17 cellular contexts compared by ENCODE assay signal in the genomic region with DNA sequence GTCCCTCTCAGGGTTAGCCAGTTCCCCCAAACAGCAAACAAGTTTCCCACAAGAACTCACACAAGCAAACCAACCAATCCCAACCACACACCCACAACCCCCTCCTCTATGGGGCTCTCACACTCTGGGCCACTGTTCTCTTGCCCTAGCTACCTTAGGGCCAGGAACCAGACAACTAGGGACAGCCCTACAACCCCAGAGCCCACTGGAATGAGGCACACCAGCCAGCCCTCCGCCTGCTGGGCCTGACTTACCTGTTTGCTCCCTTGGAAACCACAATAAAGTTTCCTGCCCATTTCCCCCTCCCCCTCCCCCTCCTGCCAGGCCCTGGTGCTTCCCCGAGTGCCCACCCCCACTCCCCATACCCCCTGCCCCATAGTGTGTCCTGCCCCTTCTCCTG.
DNase-seq lines count a peak whose midpoint lies in the region; FAIRE-seq and TF ChIP-seq lines count a peak whose summit lies in the region.
"Had no signal": no experiment of that assay in that cellular context is flagged by ENCODE, and none has a peak within 500 bp of the region (broad histone marks: within the 10 kb centered on the region; RNA-seq: fewer than 3 reads in every experiment).

No MANE protein-coding gene starts in this region.

- H3K4me3 Mint-ChIP-seq in Calu3 (ENCODE audit: low read depth, unreplicated experiment) (no peak overlapping the region), mesothelial cell of epicardium (no peak overlapping the region)
- H3K4me3 Mint-ChIP-seq: CD8-positive, alpha-beta T cell; IgD-negative memory B cell had no signal

- no peak overlapping the region for H4K12ac ChIP-seq in trophoblast cell (ENCODE audit: low read depth, low read length)

- no peaks in the 10 kb centered on the region for H3K27me3 ChIP-seq in trophoblast cell (ENCODE audit: insufficient read depth, low read length)

- FAIRE-seq in RCC 7860 (lab: Jason Lieb, UNC), result no peak
- FAIRE-seq: A204.1, GM12891 had no signal

- H3K14ac ChIP-seq in trophoblast cell (ENCODE audit: low read length), result peak overlapping the region; percentile 63

- H3K36me3 Mint-ChIP-seq in Calu3 (ENCODE audit: insufficient read depth, unreplicated experiment), result peaks cover 8% of the 10 kb centered on the region
- peaks cover 15% of the 10 kb centered on the region for H3K36me3 Mint-ChIP-seq in mesothelial cell of epicardium
- H3K36me3 Mint-ChIP-seq: CD8-positive, alpha-beta T cell; IgD-negative memory B cell had no signal

- peak overlapping the region; percentile 62 for H2BK12ac ChIP-seq in trophoblast cell (ENCODE audit: low read length)

- BruUV-seq in Calu3 (replicated peaks; lab: Mats Ljungman, UMichigan), result no TSS peak

- no peaks in the 10 kb centered on the region for H3K36me3 ChIP-seq in trophoblast cell (ENCODE audit: control insufficient read depth in 1 of 2, insufficient read depth in 2 of 2, low read length in 2 of 2)
- H3K36me3 ChIP-seq: BE2C, HAP-1 had no signal

- no peak overlapping the region for H3K4me3 ChIP-seq in trophoblast cell (ENCODE audit: low read depth, low read length)
- H3K4me3 ChIP-seq: HAP-1 had no signal

- no peak overlapping the region for H2AFZ ChIP-seq in trophoblast cell (ENCODE audit: insufficient read depth, low read length, poor library complexity)

- TF ChIP-seq CTCF in Calu3 (IDR thresholded peaks at IDR 0.05; ENCODE audit: unreplicated experiment), result no peak
- TF ChIP-seq CTCF in mesothelial cell of epicardium (IDR thresholded peaks at IDR 0.05; ENCODE audit: unreplicated experiment), result no peak

- intact Hi-C loops in Calu3 (cut with micrococcal nuclease; ENCODE audit: unreplicated experiment), result no loop called here

- H3K23ac ChIP-seq in trophoblast cell (ENCODE audit: low read length), result no peak overlapping the region

- H3K9ac ChIP-seq in trophoblast cell (ENCODE audit: low read length), result no peak overlapping the region

- peak overlapping the region; percentile 58 for H4K8ac ChIP-seq in trophoblast cell (ENCODE audit: low read depth, low read length)

- H3K27me3 Mint-ChIP-seq in Calu3 (ENCODE audit: unreplicated experiment) (no peaks in the 10 kb centered on the region), mesothelial cell of epicardium (ENCODE audit: low read depth) (no peaks in the 10 kb centered on the region)

- H3K27ac Mint-ChIP-seq in Calu3 (ENCODE audit: unreplicated experiment), result peak overlapping the region; percentile 68
- H3K27ac Mint-ChIP-seq in mesothelial cell of epicardium, result peak overlapping the region; percentile 84
- H3K27ac Mint-ChIP-seq: CD8-positive, alpha-beta T cell; IgD-negative memory B cell had no signal

- no peak overlapping the region for H3K4ac ChIP-seq in trophoblast cell (ENCODE audit: low read depth, low read length)

- peaks cover 25 to 38% of the 10 kb centered on the region in 2 experiments for H3K4me1 ChIP-seq in trophoblast cell (ENCODE audit: control insufficient read depth in 1 of 2, insufficient read depth in 2 of 2, low read length in 2 of 2)
- H3K4me1 ChIP-seq: BE2C had no signal

- no CpG with 5 or more reads among the region's 2 CpGs for WGBS in trophoblast cell (ENCODE audit: extremely low coverage, insufficient coverage, insufficient read length)

- H2BK5ac ChIP-seq in trophoblast cell (ENCODE audit: low read depth, low read length, poor library complexity), result no peak overlapping the region

- DNase-seq in Calu3 (no peak), ecto neural progenitor cell (ENCODE audit: low spot score) (peak; percentile 32), mesothelial cell of epicardium (ENCODE audit: low spot score in 2 of 2, unreplicated experiment in 2 of 2) (peak in 1 of 2 experiments; percentile 36), trophoblast cell (no peak), HK-2 (ENCODE audit: unreplicated experiment) (no peak), OCI-M2 (lab: John Stamatoyannopoulos, UW; ENCODE audit: unreplicated experiment) (no peak), RCC 7860 (ENCODE audit: low spot score) (no peak)
- DNase-seq: BE2C; CD8-positive, alpha-beta T cell; COR-L47; DMS53; GOT3 had no signal

- no peak overlapping the region for H3K4me2 ChIP-seq in trophoblast cell (ENCODE audit: low read length)

- H2AK5ac ChIP-seq in trophoblast cell (ENCODE audit: low read length), result no peak overlapping the region

- H4K91ac ChIP-seq in trophoblast cell (ENCODE audit: low read depth, low read length), result peak overlapping the region; percentile 63

- CTCF ChIA-PET in Calu3 (lab: Charles Lee), result interaction anchor here (0.7 to 0.8 kb wide), 2 partner anchors 12 to 19 kb away, joined by 3 to 4 read pairs; no protein-coding TSS in a partner anchor

- no peak overlapping the region for H3K18ac ChIP-seq in trophoblast cell (ENCODE audit: low read length)

- no peak overlapping the region for H3K27ac ChIP-seq in trophoblast cell (ENCODE audit: low read depth, low read length)
- H3K27ac ChIP-seq: C4-2B had no signal

- no peaks in the 10 kb centered on the region for H3K79me2 ChIP-seq in trophoblast cell (ENCODE audit: control insufficient read depth, insufficient read depth, low read length, poor library complexity)

- H2BK120ac ChIP-seq in trophoblast cell (ENCODE audit: insufficient read depth, low read length, poor library complexity), result no peak overlapping the region

- H3K9me3 ChIP-seq in trophoblast cell (ENCODE audit: insufficient read depth, low read depth, low read length), result peaks cover 6% of the 10 kb centered on the region
- H3K9me3 ChIP-seq: BE2C, HAP-1 had no signal

- H3K4me1 Mint-ChIP-seq in Calu3 (ENCODE audit: low read depth, unreplicated experiment) (peaks cover 47% of the 10 kb centered on the region), mesothelial cell of epicardium (peaks cover 50% of the 10 kb centered on the region)

- H3K9me3 Mint-ChIP-seq in Calu3 (ENCODE audit: low read depth, unreplicated experiment) (peaks cover 3% of the 10 kb centered on the region), mesothelial cell of epicardium (peaks cover 21% of the 10 kb centered on the region)

- H3K79me1 ChIP-seq in trophoblast cell (ENCODE audit: low read length), result peaks cover 8% of the 10 kb centered on the region
